Comparison of ENCODE assay signal across 12 cellular contexts in genomic region chr2:47068966-47069627, GRCh38.
DNase-seq lines count a peak whose midpoint lies in the region; ATAC-seq, FAIRE-seq and TF ChIP-seq lines count a peak whose summit lies in the region.
"Had no signal": no experiment of that assay in that cellular context is flagged by ENCODE, and none has a peak within 500 bp of the region (broad histone marks: within the 10 kb centered on the region; RNA-seq: fewer than 3 reads in every experiment).

No MANE protein-coding gene starts in this region.

- no peaks in the 10 kb centered on the region for H3K27me3 Mint-ChIP-seq in stimulated activated naive CD8-positive, alpha-beta T cell treated with anti-CD3 and anti-CD28 coated beads, Interleukin-15, amount 100 ng/mL, for 72 hours
- H3K27me3 Mint-ChIP-seq: brain, progenitor cell of endocrine pancreas had no signal

- no peak for TF ChIP-seq POLR2A in esophagus muscularis mucosa (IDR thresholded peaks at IDR 0.05; ENCODE audit: low read depth)

- H3K9ac ChIP-seq in neuronal stem cell (ENCODE audit: low read depth, low read length, poor library complexity): no peak overlapping the region

- intact Hi-C loops in esophagus muscularis mucosa (cut with DNase I): no loop called here
- intact Hi-C loops in aorta (cut with DNase I): no loop called here

- H3K18ac ChIP-seq in neuronal stem cell (ENCODE audit: low read length): peak overlapping the region; percentile 54

- no peak for ATAC-seq in stimulated activated naive CD8-positive, alpha-beta T cell treated with anti-CD3 and anti-CD28 coated beads, Interleukin-15, amount 100 ng/mL, for 72 hours
- ATAC-seq in stimulated activated naive CD8-positive, alpha-beta T cell treated with anti-CD3 and anti-CD28 coated beads, Interleukin-15, Interleukin-2, amounts not matched to agents 100 U/mL and 50 U/mL, for 24 hours: no peak
- ATAC-seq in aorta (ENCODE audit: low FRiP score): no peak

- no peak overlapping the region for H2AFZ ChIP-seq in neuronal stem cell (ENCODE audit: low read length)

- no peaks in the 10 kb centered on the region for H3K79me1 ChIP-seq in neuronal stem cell (ENCODE audit: low read depth, low read length)

- H3K4me2 ChIP-seq in neuronal stem cell (ENCODE audit: insufficient read depth, low read length, poor library complexity, severe bottlenecking): peak overlapping the region; percentile 22

- no peaks in the 10 kb centered on the region for H3K27me3 ChIP-seq in esophagus muscularis mucosa
- H3K27me3 ChIP-seq in neuronal stem cell (ENCODE audit: control insufficient read depth in 3 of 3, insufficient read depth in 3 of 3, low read depth in 1 of 3, low read length in 3 of 3): no peaks in the 10 kb centered on the region
- no peaks in the 10 kb centered on the region for H3K27me3 ChIP-seq in aorta (ENCODE audit: control insufficient read depth in 1 of 2, insufficient read depth in 2 of 2, low read length in 1 of 2)

- H3K14ac ChIP-seq in neuronal stem cell (ENCODE audit: low read length): no peak overlapping the region

- no peaks in the 10 kb centered on the region for H3K9me3 ChIP-seq in esophagus muscularis mucosa
- H3K9me3 ChIP-seq in neuronal stem cell (replicated peaks in 1 of 2; ENCODE audit: control insufficient read depth in 2 of 2, insufficient read depth in 1 of 2, low read depth in 1 of 2, low read length in 2 of 2): no peaks in the 10 kb centered on the region
- H3K9me3 ChIP-seq in aorta (ENCODE audit: control insufficient read depth, low read length): no peaks in the 10 kb centered on the region

- no peak for TF ChIP-seq CTCF in esophagus muscularis mucosa (IDR thresholded peaks at IDR 0.05)

- H3K4me1 ChIP-seq in esophagus muscularis mucosa (peaks cover 81 to 100% (median 97%) of the 10 kb centered on the region in 4 donors), neuronal stem cell (ENCODE audit: control insufficient read depth in 2 of 2, insufficient read depth in 1 of 2, low read depth in 1 of 2, low read length in 2 of 2) (peaks cover 16 to 33% of the 10 kb centered on the region in 2 donors), aorta (ENCODE audit: control insufficient read depth in 1 of 2, insufficient read depth in 2 of 2, low read length in 2 of 2) (peaks cover 2 to 6% of the 10 kb centered on the region in 2 donors)

- peak overlapping the region; percentile 82 for H2BK120ac ChIP-seq in neuronal stem cell (ENCODE audit: low read depth, low read length)

- H2BK5ac ChIP-seq in neuronal stem cell (ENCODE audit: low read length): peak overlapping the region; percentile 91

- no peak overlapping the region for H3K23ac ChIP-seq in neuronal stem cell (ENCODE audit: low read depth, low read length, poor library complexity)

- H3K4ac ChIP-seq in neuronal stem cell (ENCODE audit: low read length): no peak overlapping the region

- H3K9me3 Mint-ChIP-seq in stimulated activated naive CD8-positive, alpha-beta T cell treated with anti-CD3 and anti-CD28 coated beads, Interleukin-15, amount 100 ng/mL, for 72 hours: no peaks in the 10 kb centered on the region
- H3K9me3 Mint-ChIP-seq: brain had no signal

- peaks cover 69% of the 10 kb centered on the region for H3K4me1 Mint-ChIP-seq in stimulated activated naive CD8-positive, alpha-beta T cell treated with anti-CD3 and anti-CD28 coated beads, Interleukin-15, amount 100 ng/mL, for 72 hours

- no peak for DNase-seq in stimulated activated naive CD8-positive, alpha-beta T cell treated with anti-CD3 and anti-CD28 coated beads, Interleukin-15, amount 100 ng/mL, for 72 hours
- no peak for DNase-seq in stimulated activated naive CD8-positive, alpha-beta T cell treated with anti-CD3 and anti-CD28 coated beads, Interleukin-15, Interleukin-2, amounts not matched to agents 100 U/mL and 50 U/mL, for 24 hours
- DNase-seq in esophagus muscularis mucosa (ENCODE audit: extremely low spot score) (no peak), neuronal stem cell (ENCODE audit: low spot score) (no peak), aorta (no peak), AML-193 (lab: John Stamatoyannopoulos, UW) (no peak), frontal cortex (ENCODE audit: low spot score in 2 of 2) (no peak), DMS53 (lab: John Stamatoyannopoulos, UW) (no peak)
- DNase-seq: activated CD4-positive, alpha-beta T cell treated with anti-CD3 and anti-CD28 coated beads for 48 hours; OCI-M1 had no signal

- no peak overlapping the region for H4K91ac ChIP-seq in neuronal stem cell (ENCODE audit: low read depth, low read length, poor library complexity)

- no peak for FAIRE-seq in frontal cortex (lab: Jason Lieb, UNC)

- H2AK5ac ChIP-seq in neuronal stem cell (ENCODE audit: low read depth, low read length): peak overlapping the region; percentile 53

- no peak overlapping the region for H3K4me3 Mint-ChIP-seq in stimulated activated naive CD8-positive, alpha-beta T cell treated with anti-CD3 and anti-CD28 coated beads, Interleukin-15, amount 100 ng/mL, for 72 hours
- H3K4me3 Mint-ChIP-seq: brain had no signal

- H4K8ac ChIP-seq in neuronal stem cell (ENCODE audit: low read depth, low read length): no peak overlapping the region

- no peak overlapping the region for H3K4me3 ChIP-seq in esophagus muscularis mucosa
- H3K4me3 ChIP-seq in neuronal stem cell (ENCODE audit: low read length in 2 of 2): no peak overlapping the region
- no peak overlapping the region for H3K4me3 ChIP-seq in aorta (ENCODE audit: low read length in 2 of 2)

- peak overlapping the region; percentile 37 to 76 for H3K27ac Mint-ChIP-seq in stimulated activated naive CD8-positive, alpha-beta T cell treated with anti-CD3 and anti-CD28 coated beads, Interleukin-15, amount 100 ng/mL, for 72 hours

- H3K36me3 ChIP-seq in esophagus muscularis mucosa (peaks cover 0 to 17% (median 9%) of the 10 kb centered on the region in 4 donors), neuronal stem cell (replicated peaks in 1 of 2; ENCODE audit: control insufficient read depth in 2 of 2, insufficient read depth in 2 of 2, low read length in 2 of 2) (peaks cover 0 to 4% of the 10 kb centered on the region in 2 donors), aorta (ENCODE audit: control insufficient read depth in 1 of 2, insufficient read depth in 2 of 2, low read length in 1 of 2) (no peaks in the 10 kb centered on the region)

- peak overlapping the region; percentile 46 for H2BK12ac ChIP-seq in neuronal stem cell (ENCODE audit: low read length)

- TF ChIP-seq EP300 in esophagus muscularis mucosa (IDR thresholded peaks at IDR 0.05): no peak

- peak overlapping the region; percentile 19 for H2BK15ac ChIP-seq in neuronal stem cell (ENCODE audit: low read length)

- WGBS in esophagus muscularis mucosa: 80% methylated on average over 6 of the region's 6 CpGs
- no CpG with 5 or more reads among the region's 6 CpGs for WGBS in neuronal stem cell (ENCODE audit: extremely low coverage in 2 of 2, insufficient read length in 2 of 2, insufficient replicate concordance in 1 of 2), 2 donors
- 33 to 41% methylated on average over 6 of the region's 6 CpGs for WGBS in aorta, 2 donors

- H3K27ac ChIP-seq in esophagus muscularis mucosa (replicated peaks in 1 of 4) (peak overlapping the region; percentile 87 to 91 (median 90)), neuronal stem cell (replicated peaks; ENCODE audit: low read length) (peak overlapping the region; percentile 75), aorta (ENCODE audit: low read depth in 1 of 2, low read length in 2 of 2) (peak overlapping the region; percentile 65 to 96)
